29 cellular contexts compared by ENCODE assay signal in genomic region chr1:230056098-230056497, GRCh38.
"Had no signal": no experiment of that assay in that cellular context is flagged by ENCODE, and none has a peak within 500 bp of the region (broad histone marks: within the 10 kb centered on the region; RNA-seq: fewer than 3 reads in every experiment).

No MANE protein-coding gene starts in this region.

- H3K9me3 ChIP-seq: esophagus squamous epithelium, lower lobe of right lung, ovary, prostate gland, right atrium auricular region, stomach, thyroid gland had no signal

- H3K4me1 ChIP-seq: esophagus squamous epithelium, heart right ventricle, lower lobe of right lung, prostate gland, right atrium auricular region, stomach, thyroid gland had no signal

- H3K27me3 ChIP-seq: heart right ventricle, ovary, right atrium auricular region, stomach, thyroid gland had no signal

- ATAC-seq: effector memory CD8-positive, alpha-beta T cell; heart right ventricle; left ventricle myocardium superior; lower lobe of right lung; naive thymus-derived CD8-positive, alpha-beta T cell; sciatic nerve had no signal

- H3K36me3 ChIP-seq: esophagus squamous epithelium, heart right ventricle, lower lobe of right lung, ovary, prostate gland, right atrium auricular region, stomach, thyroid gland had no signal

- DNase-seq: cortex of kidney; effector memory CD8-positive, alpha-beta T cell; erythroblast; esophagus squamous epithelium; foreskin melanocyte; glutamatergic neuron; heart right ventricle; hippocampal formation; immature natural killer cell; islet precursor cell; kidney glomerular epithelial cell; left ventricle myocardium superior; lower lobe of right lung; naive thymus-derived CD8-positive, alpha-beta T cell; nephron progenitor cell; occipital lobe; ovary; stimulated activated CD4-positive, alpha-beta T cell treated with anti-CD3 and anti-CD28 coated beads, Interleukin-12 subunit alpha, Interleukin-12 subunit beta, amount 100 ng/mL, for 4 hours; stimulated activated CD4-positive, alpha-beta T cell treated with anti-CD3 and anti-CD28 coated beads, Interleukin-1b, Interleukin-23, amount 100 ng/mL, for 48 hours; stimulated activated CD4-positive, alpha-beta T cell treated with anti-CD3 and anti-CD28 coated beads, Interleukin-4, amount 100 ng/mL, for 1 hour; stimulated activated CD8-positive, alpha-beta memory T cell treated with anti-CD3 and anti-CD28 coated beads, Interleukin-4, amount 100 ng/mL, for 48 hours; stimulated activated naive CD4-positive, alpha-beta T cell treated with Interleukin-2 at 50 U/mL for 16 hours; stomach; thyroid gland; trophoblast cell had no signal

- H3K4me3 ChIP-seq: esophagus squamous epithelium, heart right ventricle, lower lobe of right lung, ovary, prostate gland, right atrium auricular region, smooth muscle cell, stomach, thyroid gland had no signal

- H3K27ac ChIP-seq: esophagus squamous epithelium, heart right ventricle, lower lobe of right lung, ovary, prostate gland, right atrium auricular region, stomach, thyroid gland had no signal
